ENCODE assay signal across 11 cellular contexts in genomic region chr10:93752761-93753160, GRCh38. TPM values are rescaled to one million over a fixed set of nuclear protein-coding genes. Genes with fewer than 3 reads are reported as not detected.
A peak's percentile ranks its signal among the peaks of the same experiment; 100 is the strongest.
DNase-seq lines count a peak whose midpoint lies in the region; ATAC-seq and TF ChIP-seq lines count a peak whose summit lies in the region.
"Had no signal": no experiment of that assay in that cellular context is flagged by ENCODE, and none has a peak within 500 bp of the region (broad histone marks: within the 10 kb centered on the region; RNA-seq: fewer than 3 reads in every experiment).

No MANE protein-coding gene starts in this region.

- H2BK15ac ChIP-seq in neuronal stem cell (ENCODE audit: low read length), result no peak overlapping the region

- H2AK5ac ChIP-seq in neuronal stem cell (ENCODE audit: low read depth, low read length), result peak overlapping the region; percentile 36

- no peaks in the 10 kb centered on the region for H3K36me3 ChIP-seq in neuronal stem cell (replicated peaks in 1 of 2; ENCODE audit: control insufficient read depth in 2 of 2, insufficient read depth in 2 of 2, low read length in 2 of 2)
- H3K36me3 ChIP-seq in adrenal gland (replicated peaks in 1 of 2), result no peaks in the 10 kb centered on the region

- H3K27me3 ChIP-seq in neuronal stem cell (ENCODE audit: control insufficient read depth in 3 of 3, insufficient read depth in 3 of 3, low read depth in 1 of 3, low read length in 3 of 3), result peaks cover 0 to 4% (median 0%) of the 10 kb centered on the region in 3 experiments
- no peaks in the 10 kb centered on the region for H3K27me3 ChIP-seq in adrenal gland

- H3K79me1 ChIP-seq in neuronal stem cell (ENCODE audit: low read depth, low read length), result no peaks in the 10 kb centered on the region

- H3K4me1 Mint-ChIP-seq in natural killer cell treated with Interleukin-12 subunit alpha and Interleukin-12 subunit beta and Interleukin-15 and Interleukin-18, amount 100 ng/mL, for 72 hours (ENCODE audit: low read depth in 2 of 2), result peaks cover 0 to 10% of the 10 kb centered on the region in 2 donors

- H2AFZ ChIP-seq in neuronal stem cell (ENCODE audit: low read length), result no peak overlapping the region

- no peaks in the 10 kb centered on the region for H3K9me3 Mint-ChIP-seq in natural killer cell treated with Interleukin-12 subunit alpha and Interleukin-12 subunit beta and Interleukin-15 and Interleukin-18, amount 100 ng/mL, for 72 hours

- H3K4me1 ChIP-seq in neuronal stem cell (ENCODE audit: control insufficient read depth in 2 of 2, insufficient read depth in 1 of 2, low read depth in 1 of 2, low read length in 2 of 2) (peaks cover 15 to 30% of the 10 kb centered on the region in 2 donors), adrenal gland (replicated peaks in 1 of 2) (peaks cover 0 to 6% of the 10 kb centered on the region in 2 donors)

- no peak overlapping the region for H3K14ac ChIP-seq in neuronal stem cell (ENCODE audit: low read length)

- no peak overlapping the region for H4K91ac ChIP-seq in neuronal stem cell (ENCODE audit: low read depth, low read length, poor library complexity)

- no peak overlapping the region for H3K18ac ChIP-seq in neuronal stem cell (ENCODE audit: low read length)

- no peak overlapping the region for H3K4me2 ChIP-seq in neuronal stem cell (ENCODE audit: insufficient read depth, low read length, poor library complexity, severe bottlenecking)

- H3K23ac ChIP-seq in neuronal stem cell (ENCODE audit: low read depth, low read length, poor library complexity), result no peak overlapping the region

- no peak for ATAC-seq in natural killer cell treated with Interleukin-12 subunit alpha and Interleukin-12 subunit beta and Interleukin-15 and Interleukin-18, amount 100 ng/mL, for 72 hours

- H3K4me3 ChIP-seq in neuronal stem cell (ENCODE audit: low read length in 2 of 2) (no peak overlapping the region), adrenal gland (no peak overlapping the region)

- TF ChIP-seq CTCF in adrenal gland (IDR thresholded peaks at IDR 0.05), result no peak

- no peak overlapping the region for H2BK5ac ChIP-seq in neuronal stem cell (ENCODE audit: low read length)

- DNase-seq in ELF-1 (ENCODE audit: low read depth, low spot score) (peak; percentile 55), NCI-H226 (peak; percentile 63), dedifferentiated amniotic fluid mesenchymal stem cell (ENCODE audit: extremely low spot score) (peak; percentile 25), neuronal stem cell (ENCODE audit: low spot score) (no peak), adrenal gland (no peak), epidermal melanocyte (ENCODE audit: insufficient read length, low spot score) (no peak), globus pallidus (ENCODE audit: low spot score) (no peak)
- no peak for DNase-seq in natural killer cell treated with Interleukin-12 subunit alpha and Interleukin-12 subunit beta and Interleukin-15 and Interleukin-18, amount 100 ng/mL, for 72 hours (ENCODE audit: low spot score)
- DNase-seq: NCI-H510A treated with DMSO at 0.1 percent for 48 hours, occipital lobe, T-helper 2 cell had no signal

- peaks cover 30 to 52% of the 10 kb centered on the region in 2 donors for H3K27me3 Mint-ChIP-seq in natural killer cell treated with Interleukin-12 subunit alpha and Interleukin-12 subunit beta and Interleukin-15 and Interleukin-18, amount 100 ng/mL, for 72 hours

- intact Hi-C loops in adrenal gland (cut with DNase I), result no loop called here

- no peaks in the 10 kb centered on the region for H3K36me3 Mint-ChIP-seq in natural killer cell treated with Interleukin-12 subunit alpha and Interleukin-12 subunit beta and Interleukin-15 and Interleukin-18, amount 100 ng/mL, for 72 hours

- TF ChIP-seq POLR2A in adrenal gland (IDR thresholded peaks at IDR 0.05), result no peak

- H3K4me3 Mint-ChIP-seq in natural killer cell treated with Interleukin-12 subunit alpha and Interleukin-12 subunit beta and Interleukin-15 and Interleukin-18, amount 100 ng/mL, for 72 hours, result no peak overlapping the region

- peak overlapping the region; percentile 77 for H2BK12ac ChIP-seq in neuronal stem cell (ENCODE audit: low read length)

- H3K4ac ChIP-seq in neuronal stem cell (ENCODE audit: low read length), result no peak overlapping the region

- H3K27ac ChIP-seq in neuronal stem cell (replicated peaks; ENCODE audit: low read length) (no peak overlapping the region), adrenal gland (no peak overlapping the region)

- no peaks in the 10 kb centered on the region for H3K9me3 ChIP-seq in neuronal stem cell (replicated peaks in 1 of 2; ENCODE audit: control insufficient read depth in 2 of 2, insufficient read depth in 1 of 2, low read depth in 1 of 2, low read length in 2 of 2)
- no peaks in the 10 kb centered on the region for H3K9me3 ChIP-seq in adrenal gland (replicated peaks in 1 of 3)

- no peak overlapping the region for H3K9ac ChIP-seq in neuronal stem cell (ENCODE audit: low read depth, low read length, poor library complexity)

- H3K27ac Mint-ChIP-seq in natural killer cell treated with Interleukin-12 subunit alpha and Interleukin-12 subunit beta and Interleukin-15 and Interleukin-18, amount 100 ng/mL, for 72 hours, result no peak overlapping the region

- H2BK120ac ChIP-seq in neuronal stem cell (ENCODE audit: low read depth, low read length), result no peak overlapping the region

- H4K8ac ChIP-seq in neuronal stem cell (ENCODE audit: low read depth, low read length), result no peak overlapping the region

RNA-seq across cellular contexts. Expression of gene LGI1, which starts 5.0 kb away (rescaled TPM):
- polyA plus RNA-seq in neuronal stem cell (2013, experiment 1 of 2), result 10.8 TPM
- 9.5 TPM for polyA plus RNA-seq in neuronal stem cell (2013, experiment 2 of 2)
- total RNA-seq in adrenal gland, result 1 to 10 TPM in 1 of 8 donors, under 1 TPM in 3, not detected in 4; 0.38 to 1.5 (median 0.75) TPM
- 1 to 10 TPM; 1.4 to 5.9 (median 5.0) TPM for polyA plus RNA-seq in adrenal gland
- not detected for total RNA-seq in natural killer cell treated with Interleukin-12 subunit alpha and Interleukin-12 subunit beta and Interleukin-15 and Interleukin-18, amount 100 ng/mL, for 72 hours

RNA-seq across cellular contexts. Expression of gene FRA10AC1, which starts 50.4 kb away (rescaled TPM):
- polyA plus RNA-seq in neuronal stem cell (2013, experiment 1 of 2), result 23.9 TPM
- polyA plus RNA-seq in neuronal stem cell (2013, experiment 2 of 2), result 24.5 TPM
- total RNA-seq in adrenal gland, result 10 to 100 TPM in 6 of 8 donors, 1 to 10 TPM in 2; 3.3 to 73.4 (median 12.2) TPM
- polyA plus RNA-seq in adrenal gland, result 10 to 100 TPM; 13.6 to 27.0 (median 13.6) TPM
- total RNA-seq in natural killer cell treated with Interleukin-12 subunit alpha and Interleukin-12 subunit beta and Interleukin-15 and Interleukin-18, amount 100 ng/mL, for 72 hours, result 10 to 100 TPM; 11.9 to 17.8 TPM

Comparison
In these comparisons a context has a peak if more than half of its experiments do, and no peak if none do; other contexts are left out.
1. DNase-seq: peak in ELF-1 (single experiment), NCI-H226 (single experiment) and dedifferentiated amniotic fluid mesenchymal stem cell (single experiment); none in neuronal stem cell (single experiment), adrenal gland (0 of 7), epidermal melanocyte (single experiment), globus pallidus (single experiment) and natural killer cell treated with Interleukin-12 subunit alpha and Interleukin-12 subunit beta and Interleukin-15 and Interleukin-18, amount 100 ng/mL, for 72 hours (single experiment).